8 cellular contexts compared by ENCODE assay signal in genomic region chr17:75457047-75457654, GRCh38. TPM values are rescaled to one million over a fixed set of nuclear protein-coding genes. Genes with fewer than 3 reads are reported as not detected.
DNase-seq lines count a peak whose midpoint lies in the region; ATAC-seq and TF ChIP-seq lines count a peak whose summit lies in the region.

No MANE protein-coding gene starts in this region.

- ATAC-seq in GM21423 (IDR thresholded peaks at IDR 0.05; ENCODE audit: unreplicated experiment) (no peak), GM19351 (IDR thresholded peaks at IDR 0.05; ENCODE audit: unreplicated experiment) (no peak)

- no peaks in the 10 kb centered on the region for H3K9me3 Mint-ChIP-seq in immature natural killer cell

- H3K4me1 Mint-ChIP-seq in immature natural killer cell = peaks cover 49 to 58% of the 10 kb centered on the region in 2 donors

- peaks cover 2 to 3% (median 3%) of the 10 kb centered on the region in 3 donors for H3K27me3 Mint-ChIP-seq in immature natural killer cell (ENCODE audit: low read depth in 3 of 3)

- H3K27ac ChIP-seq in brain microvascular endothelial cell (peak overlapping the region; percentile 64), skin epidermis (peak overlapping the region; percentile 31 to 97 (median 89))

- peak overlapping the region; percentile 93 to 97 (median 93) for H3K4me3 Mint-ChIP-seq in immature natural killer cell

- peak overlapping the region; percentile 29 to 98 (median 98) for H3K27ac Mint-ChIP-seq in immature natural killer cell

- H3K27me3 ChIP-seq in HAP-1 (ENCODE audit: low read depth) (no peaks in the 10 kb centered on the region), brain microvascular endothelial cell (replicated peaks) (no peaks in the 10 kb centered on the region)

- H3K36me3 ChIP-seq in HAP-1 (replicated peaks) (no peaks in the 10 kb centered on the region), brain microvascular endothelial cell (replicated peaks) (no peaks in the 10 kb centered on the region)

- no peak for TF ChIP-seq CTCF in brain microvascular endothelial cell (IDR thresholded peaks at IDR 0.05; ENCODE audit: low read depth, low read length, missing control alignments)

- no peaks in the 10 kb centered on the region for H3K36me3 Mint-ChIP-seq in immature natural killer cell

- peak overlapping the region; percentile 52 for H3K4me3 ChIP-seq in HAP-1
- H3K4me3 ChIP-seq in brain microvascular endothelial cell (ENCODE audit: low read depth, low read length) = peak overlapping the region; percentile 75
- peak overlapping the region; percentile 70 to 94 (median 83) for H3K4me3 ChIP-seq in skin epidermis

- H3K9me3 ChIP-seq in HAP-1 = no peaks in the 10 kb centered on the region

- peaks cover 17% of the 10 kb centered on the region for H3K4me1 ChIP-seq in HAP-1

- DNase-seq in AG20443 (ENCODE audit: low spot score) (peak; percentile 61), HAP-1 (ENCODE audit: low spot score in 2 of 2) (peak; percentile 50 to 78), brain microvascular endothelial cell (no peak), immature natural killer cell (no peak)

- in situ Hi-C loops in HAP-1 (cut with MboI; ENCODE audit: low sequenced_read_pairs) = no loop called here
- in situ Hi-C loops in brain microvascular endothelial cell (cut with HindIII; ENCODE audit: low pct_ligation_motif_present, low sequenced_read_pairs) = no loop called here

TF ChIP-seq in PFSK-1, 5 proteins besides CTCF, POLR2A, EP300 and RAD21:
- peak; percentile 56; the same call in 1 of the 2 replicates for TF ChIP-seq SIN3A (IDR thresholded peaks at IDR 0.05; ENCODE audit: borderline replicate concordance, insufficient read depth, low read length)
- TF ChIP-seq, protein P1, sequence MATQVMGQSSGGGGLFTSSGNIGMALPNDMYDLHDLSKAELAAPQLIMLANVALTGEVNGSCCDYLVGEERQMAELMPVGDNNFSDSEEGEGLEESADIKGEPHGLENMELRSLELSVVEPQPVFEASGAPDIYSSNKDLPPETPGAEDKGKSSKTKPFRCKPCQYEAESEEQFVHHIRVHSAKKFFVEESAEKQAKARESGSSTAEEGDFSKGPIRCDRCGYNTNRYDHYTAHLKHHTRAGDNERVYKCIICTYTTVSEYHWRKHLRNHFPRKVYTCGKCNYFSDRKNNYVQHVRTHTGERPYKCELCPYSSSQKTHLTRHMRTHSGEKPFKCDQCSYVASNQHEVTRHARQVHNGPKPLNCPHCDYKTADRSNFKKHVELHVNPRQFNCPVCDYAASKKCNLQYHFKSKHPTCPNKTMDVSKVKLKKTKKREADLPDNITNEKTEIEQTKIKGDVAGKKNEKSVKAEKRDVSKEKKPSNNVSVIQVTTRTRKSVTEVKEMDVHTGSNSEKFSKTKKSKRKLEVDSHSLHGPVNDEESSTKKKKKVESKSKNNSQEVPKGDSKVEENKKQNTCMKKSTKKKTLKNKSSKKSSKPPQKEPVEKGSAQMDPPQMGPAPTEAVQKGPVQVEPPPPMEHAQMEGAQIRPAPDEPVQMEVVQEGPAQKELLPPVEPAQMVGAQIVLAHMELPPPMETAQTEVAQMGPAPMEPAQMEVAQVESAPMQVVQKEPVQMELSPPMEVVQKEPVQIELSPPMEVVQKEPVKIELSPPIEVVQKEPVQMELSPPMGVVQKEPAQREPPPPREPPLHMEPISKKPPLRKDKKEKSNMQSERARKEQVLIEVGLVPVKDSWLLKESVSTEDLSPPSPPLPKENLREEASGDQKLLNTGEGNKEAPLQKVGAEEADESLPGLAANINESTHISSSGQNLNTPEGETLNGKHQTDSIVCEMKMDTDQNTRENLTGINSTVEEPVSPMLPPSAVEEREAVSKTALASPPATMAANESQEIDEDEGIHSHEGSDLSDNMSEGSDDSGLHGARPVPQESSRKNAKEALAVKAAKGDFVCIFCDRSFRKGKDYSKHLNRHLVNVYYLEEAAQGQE (IDR thresholded peaks at IDR 0.05; ENCODE audit: insufficient read depth in 1 of 2, low read depth in 2 of 2, low read length in 2 of 2) = no peak
- no peak for TF ChIP-seq TAF1 (IDR thresholded peaks at IDR 0.05; ENCODE audit: borderline replicate concordance, insufficient read depth, low read length)
- TF ChIP-seq POLR2AphosphoS5 (IDR thresholded peaks at IDR 0.05; ENCODE audit: low read depth, low read length) = peak; percentile 32; the same call in 1 of the 2 replicates
- peak; percentile 22 for TF ChIP-seq FOXP2 (optimal IDR thresholded peaks at IDR 0.05; ENCODE audit: borderline replicate concordance, extremely low read depth, extremely low read length, insufficient read depth)

RNA-seq across cellular contexts. Expression of gene TMEM94, which starts 0.7 kb away (rescaled TPM):
- polyA plus RNA-seq in PFSK-1 (2012; ENCODE audit: insufficient read length, low read depth) = 91.8 TPM
- 10 to 100 TPM in 1 of 3 donors, 1 to 10 TPM in 2; 3.2 to 21.9 (median 9.3) TPM for polyA plus RNA-seq in immature natural killer cell

RNA-seq across cellular contexts. Expression of gene GRB2, which starts 51.7 kb away (rescaled TPM):
- 81.9 TPM for polyA plus RNA-seq in PFSK-1 (2012; ENCODE audit: insufficient read length, low read depth)
- 100 to 1,000 TPM; 104 to 161 (median 135) TPM for polyA plus RNA-seq in immature natural killer cell

RNA-seq across cellular contexts. Expression of gene CASKIN2, which starts 58.2 kb away (rescaled TPM):
- 19.5 TPM for polyA plus RNA-seq in PFSK-1 (2012; ENCODE audit: insufficient read length, low read depth)
- polyA plus RNA-seq in immature natural killer cell = not detected

RNA-seq across cellular contexts. Expression of gene TSEN54, which starts 59.2 kb away (rescaled TPM):
- polyA plus RNA-seq in PFSK-1 (2012; ENCODE audit: insufficient read length, low read depth) = 41.1 TPM
- 100 to 1,000 TPM; 205 to 238 (median 209) TPM for polyA plus RNA-seq in immature natural killer cell

Comparison
In these comparisons a context has a peak if more than half of its experiments do, and no peak if none do; other contexts are left out.
1. DNase-seq: peak in AG20443 (single experiment) and HAP-1 (2 of 2); none in brain microvascular endothelial cell (single experiment) and immature natural killer cell (0 of 3).
2. Peak in every context shown above with its lines, with median percentiles within 50 percentile points of each other: H3K4me3 ChIP-seq.